ENCODE assay signal across 20 cellular contexts in genomic region chr14:69073429-69073828, GRCh38.
"Had no signal": no experiment of that assay in that cellular context is flagged by ENCODE, and none has a peak within 500 bp of the region (broad histone marks: within the 10 kb centered on the region; RNA-seq: fewer than 3 reads in every experiment).

No MANE protein-coding gene starts in this region.

- H3K27ac Mint-ChIP-seq: activated CD4-positive, alpha-beta memory T cell treated with anti-CD3 and anti-CD28 coated beads, Interleukin-2, amount 10 ng/mL, durations not matched to agents 7 days and 5 days; activated CD4-positive, alpha-beta T cell treated with anti-CD3 and anti-CD28 coated beads, Interleukin-2, amount 10 ng/mL, durations not matched to agents 7 days and 5 days; nephron; T-helper 17 cell had no signal

- H3K4me3 Mint-ChIP-seq: activated CD4-positive, alpha-beta memory T cell treated with anti-CD3 and anti-CD28 coated beads, Interleukin-2, amount 10 ng/mL, durations not matched to agents 7 days and 5 days; activated CD4-positive, alpha-beta T cell treated with anti-CD3 and anti-CD28 coated beads, Interleukin-2, amount 10 ng/mL, durations not matched to agents 7 days and 5 days; activated T-cell treated with anti-CD3 and anti-CD28 coated beads, Interleukin-2, amount 50 U/mL, for 72 hours; nephron; T-helper 17 cell had no signal

- H3K9me3 ChIP-seq: breast epithelium, left lung, lower lobe of right lung, right lobe of liver, stomach, tibial nerve had no signal

- H3K36me3 ChIP-seq: breast epithelium had no signal

- ATAC-seq: left lung, lower lobe of right lung, right lobe of liver, T-helper 17 cell had no signal

- H3K27me3 ChIP-seq: breast epithelium, left lung, right lobe of liver, stomach, tibial nerve had no signal

- H3K4me1 Mint-ChIP-seq: activated CD4-positive, alpha-beta T cell treated with anti-CD3 and anti-CD28 coated beads, Interleukin-2, amount 10 ng/mL, durations not matched to agents 7 days and 5 days had no signal

- H3K4me3 ChIP-seq: breast epithelium, left lung, lower lobe of right lung, right lobe of liver, stomach, tibial nerve had no signal

- DNase-seq: activated CD4-positive, alpha-beta memory T cell treated with anti-CD3 and anti-CD28 coated beads, Interleukin-2, amount 10 ng/mL, durations not matched to agents 7 days and 5 days; activated CD4-positive, alpha-beta T cell treated with anti-CD3 and anti-CD28 coated beads for 1 hour; activated CD4-positive, alpha-beta T cell treated with anti-CD3 and anti-CD28 coated beads, Interleukin-2, amount 10 ng/mL, durations not matched to agents 7 days and 5 days; activated effector memory CD4-positive, alpha-beta T cell treated with Interleukin-2 at 50 U/mL for 16 hours; activated naive CD4-positive, alpha-beta T cell treated with anti-CD3 and anti-CD28 coated beads, Interleukin-2, amount 50 U/mL, for 16 hours; activated T-cell treated with anti-CD3 and anti-CD28 coated beads, Interleukin-2, amount 50 U/mL, for 72 hours; central memory CD4-positive, alpha-beta T cell; left lung; lower lobe of right lung; mesenchymal stem cell; right lobe of liver; stimulated activated CD4-positive, alpha-beta T cell treated with anti-CD3 and anti-CD28 coated beads, Interleukin-2, amount 100 ng/mL, for 48 hours; stomach; T-helper 17 cell; T1000 had no signal

- H3K4me1 ChIP-seq: breast epithelium, right lobe of liver had no signal

- H3K9me3 Mint-ChIP-seq: activated CD4-positive, alpha-beta memory T cell treated with anti-CD3 and anti-CD28 coated beads, Interleukin-2, amount 10 ng/mL, durations not matched to agents 7 days and 5 days; activated CD4-positive, alpha-beta T cell treated with anti-CD3 and anti-CD28 coated beads, Interleukin-2, amount 10 ng/mL, durations not matched to agents 7 days and 5 days; activated T-cell treated with anti-CD3 and anti-CD28 coated beads, Interleukin-2, amount 50 U/mL, for 72 hours; nephron had no signal

- H3K27ac ChIP-seq: lower lobe of right lung, right lobe of liver, stomach, tibial nerve had no signal

- FAIRE-seq: frontal cortex, islet of Langerhans had no signal

- H3K27me3 Mint-ChIP-seq: activated CD4-positive, alpha-beta memory T cell treated with anti-CD3 and anti-CD28 coated beads, Interleukin-2, amount 10 ng/mL, durations not matched to agents 7 days and 5 days; activated CD4-positive, alpha-beta T cell treated with anti-CD3 and anti-CD28 coated beads, Interleukin-2, amount 10 ng/mL, durations not matched to agents 7 days and 5 days; T-helper 17 cell had no signal
